ENCODE assay signal across 1 cellular context in genomic region chr14:68822132-68822651, GRCh38.
TF ChIP-seq lines count a peak whose summit lies in the region.

No MANE protein-coding gene starts in this region.

TF ChIP-seq in WTC11, 78 proteins besides CTCF, POLR2A, EP300 and RAD21 (continued from another document):
- no peak for TF ChIP-seq ZNF281 (CRISPR knock-in tag; IDR thresholded peaks at IDR 0.05)
- no peak for TF ChIP-seq IRF2 (CRISPR knock-in tag; IDR thresholded peaks at IDR 0.05; ENCODE audit: borderline replicate concordance, low read depth)
- TF ChIP-seq ZNF219 (CRISPR knock-in tag; IDR thresholded peaks at IDR 0.05; ENCODE audit: borderline replicate concordance) = no peak
- TF ChIP-seq ZNF425 (CRISPR knock-in tag; conservative IDR thresholded peaks at IDR 0.05) = no peak
